ENCODE assay signal across 9 cellular contexts in genomic region chr6:20875369-20875963, GRCh38.
DNase-seq lines count a peak whose midpoint lies in the region; ATAC-seq and TF ChIP-seq lines count a peak whose summit lies in the region.
"Had no signal": no experiment of that assay in that cellular context is flagged by ENCODE, and none has a peak within 500 bp of the region (broad histone marks: within the 10 kb centered on the region; RNA-seq: fewer than 3 reads in every experiment).

No MANE protein-coding gene starts in this region.

- H3F3A ChIP-seq in MM.1S (ENCODE audit: insufficient read depth, low read length), result no peaks in the 10 kb centered on the region

- H3K14ac ChIP-seq in mesenchymal stem cell (ENCODE audit: low read length in 2 of 2), result no peak overlapping the region

- H2BK12ac ChIP-seq in mesenchymal stem cell (ENCODE audit: low read length in 2 of 2), result no peak overlapping the region

- ATAC-seq in naive thymus-derived CD4-positive, alpha-beta T cell, result no peak

- H3K36me3 ChIP-seq in MM.1S (replicated peaks; ENCODE audit: insufficient read depth, low read length) (no peaks in the 10 kb centered on the region), adipocyte (ENCODE audit: control insufficient read depth, insufficient read depth, low read length, severe bottlenecking) (no peaks in the 10 kb centered on the region), mesenchymal stem cell (ENCODE audit: control insufficient read depth in 1 of 2, insufficient read depth in 2 of 2, low read depth in 1 of 2, low read length in 2 of 2) (no peaks in the 10 kb centered on the region)
- H3K36me3 ChIP-seq in naive thymus-derived CD4-positive, alpha-beta T cell (ENCODE audit: control insufficient read depth in 2 of 3, insufficient read depth in 3 of 3, low read length in 3 of 3), result no peaks in the 10 kb centered on the region

- no peak overlapping the region for H4K8ac ChIP-seq in mesenchymal stem cell (ENCODE audit: low read length)

- TF ChIP-seq CTCF in MM.1S (IDR thresholded peaks at IDR 0.05; ENCODE audit: low read length), result 0 out of 2 replicates have a peak, but pooled peaks have one; percentile 6

- DNase-seq in EL (peak; percentile 37), MM.1S (no peak), adipocyte (ENCODE audit: low read depth) (peak; percentile 66), mesenchymal stem cell (peak; percentile 51), medulla oblongata (ENCODE audit: extremely low spot score) (no peak), KG1 (lab: John Stamatoyannopoulos, UW) (no peak), AG08396 (ENCODE audit: low spot score) (no peak)
- DNase-seq in naive thymus-derived CD4-positive, alpha-beta T cell, result no peak
- DNase-seq: activated B cell treated with CpG ODN at 0.5 μM for 24 hours had no signal

- H3K4me1 ChIP-seq in MM.1S (ENCODE audit: low read length), result no peaks in the 10 kb centered on the region
- H3K4me1 ChIP-seq in adipocyte (ENCODE audit: control insufficient read depth, insufficient read depth, low read length), result peaks cover 29% of the 10 kb centered on the region
- H3K4me1 ChIP-seq in mesenchymal stem cell (ENCODE audit: control insufficient read depth, insufficient read depth, low read depth, low read length), result peaks cover 2% of the 10 kb centered on the region
- H3K4me1 ChIP-seq in naive thymus-derived CD4-positive, alpha-beta T cell (ENCODE audit: control insufficient read depth in 2 of 2, insufficient read depth in 2 of 2, low read length in 2 of 2), result no peaks in the 10 kb centered on the region

- no peak overlapping the region for H4K91ac ChIP-seq in mesenchymal stem cell (ENCODE audit: low read length)

- no peak overlapping the region for H3K27ac Mint-ChIP-seq in naive thymus-derived CD4-positive, alpha-beta T cell
- H3K27ac Mint-ChIP-seq: activated B cell treated with CpG ODN at 0.5 μM for 24 hours had no signal

- H3K36me3 Mint-ChIP-seq in naive thymus-derived CD4-positive, alpha-beta T cell, result peaks cover 0 to 58% (median 51%) of the 10 kb centered on the region in 5 donors

- H3K4me3 ChIP-seq in MM.1S (ENCODE audit: low read length) (no peak overlapping the region), adipocyte (ENCODE audit: low read length) (no peak overlapping the region), mesenchymal stem cell (ENCODE audit: insufficient read depth in 1 of 2, low read depth in 1 of 2, low read length in 2 of 2) (no peak overlapping the region)
- H3K4me3 ChIP-seq in naive thymus-derived CD4-positive, alpha-beta T cell (ENCODE audit: low read length), result no peak overlapping the region

- intact Hi-C loops in naive thymus-derived CD4-positive, alpha-beta T cell (cut with micrococcal nuclease), result no loop called here

- H3K9ac ChIP-seq in MM.1S (ENCODE audit: low read length) (no peak overlapping the region), adipocyte (ENCODE audit: low read length) (peak overlapping the region; percentile 14), mesenchymal stem cell (ENCODE audit: low read length) (peak overlapping the region; percentile 59)

- POLR2A ChIA-PET in naive thymus-derived CD4-positive, alpha-beta T cell (lab: Charles Lee), result no interaction called here

- H2AK5ac ChIP-seq in mesenchymal stem cell (ENCODE audit: low read length, severe bottlenecking), result no peak overlapping the region

- no peaks in the 10 kb centered on the region for H4K20me1 ChIP-seq in MM.1S (ENCODE audit: insufficient read depth, low read length)

- peaks cover 2% of the 10 kb centered on the region for H3K79me1 ChIP-seq in mesenchymal stem cell (replicated peaks; ENCODE audit: low read length, poor library complexity, severe bottlenecking)

- H3K27ac ChIP-seq in MM.1S (ENCODE audit: low read length), result no peak overlapping the region
- H3K27ac ChIP-seq in mesenchymal stem cell (ENCODE audit: low read length, poor library complexity, severe bottlenecking), result no peak overlapping the region
- no peak overlapping the region for H3K27ac ChIP-seq in naive thymus-derived CD4-positive, alpha-beta T cell (ENCODE audit: low read depth, low read length)

- peaks cover 0 to 12% (median 0%) of the 10 kb centered on the region in 7 donors for H3K4me1 Mint-ChIP-seq in naive thymus-derived CD4-positive, alpha-beta T cell

- H3K4me2 ChIP-seq in MM.1S (ENCODE audit: low read depth, low read length) (no peak overlapping the region), mesenchymal stem cell (ENCODE audit: low read length, poor library complexity, severe bottlenecking) (no peak overlapping the region)

- H3K9me3 ChIP-seq in MM.1S (replicated peaks; ENCODE audit: insufficient read depth, low read length), result no peaks in the 10 kb centered on the region
- no peaks in the 10 kb centered on the region for H3K9me3 ChIP-seq in adipocyte (ENCODE audit: control insufficient read depth, low read length)
- no peaks in the 10 kb centered on the region for H3K9me3 ChIP-seq in mesenchymal stem cell (ENCODE audit: control insufficient read depth, low read length)
- H3K9me3 ChIP-seq in naive thymus-derived CD4-positive, alpha-beta T cell (ENCODE audit: control insufficient read depth in 2 of 3, low read length in 3 of 3), result no peaks in the 10 kb centered on the region

- no peaks in the 10 kb centered on the region for H3K9me2 ChIP-seq in MM.1S (replicated peaks; ENCODE audit: insufficient read depth, low read length)

- H3K9me3 Mint-ChIP-seq in naive thymus-derived CD4-positive, alpha-beta T cell, result peaks cover 0 to 21% (median 2%) of the 10 kb centered on the region in 11 donors
- H3K9me3 Mint-ChIP-seq: activated B cell treated with CpG ODN at 0.5 μM for 24 hours had no signal

- H3K27me3 Mint-ChIP-seq in naive thymus-derived CD4-positive, alpha-beta T cell, result no peaks in the 10 kb centered on the region
- H3K27me3 Mint-ChIP-seq: activated B cell treated with CpG ODN at 0.5 μM for 24 hours had no signal

- no peak overlapping the region for H2BK120ac ChIP-seq in mesenchymal stem cell (ENCODE audit: low read depth, low read length)

- H3K4ac ChIP-seq in mesenchymal stem cell (ENCODE audit: low read depth in 1 of 2, low read length in 2 of 2), result no peak overlapping the region

- no peak overlapping the region for H3K4me3 Mint-ChIP-seq in naive thymus-derived CD4-positive, alpha-beta T cell
- H3K4me3 Mint-ChIP-seq: activated B cell treated with CpG ODN at 0.5 μM for 24 hours had no signal

- no peak overlapping the region for H2BK5ac ChIP-seq in mesenchymal stem cell (ENCODE audit: low read depth, low read length, poor library complexity, severe bottlenecking)

- H3K27me3 ChIP-seq in MM.1S (replicated peaks; ENCODE audit: insufficient read depth, low read length), result no peaks in the 10 kb centered on the region
- H3K27me3 ChIP-seq in adipocyte (replicated peaks; ENCODE audit: control insufficient read depth, insufficient read depth, low read length), result no peaks in the 10 kb centered on the region
- H3K27me3 ChIP-seq in mesenchymal stem cell (ENCODE audit: control insufficient read depth in 1 of 2, insufficient read depth in 1 of 2, low read length in 2 of 2), result no peaks in the 10 kb centered on the region
- no peaks in the 10 kb centered on the region for H3K27me3 ChIP-seq in naive thymus-derived CD4-positive, alpha-beta T cell (ENCODE audit: control insufficient read depth in 2 of 2, insufficient read depth in 2 of 2, low read length in 2 of 2)

- CTCF ChIA-PET in naive thymus-derived CD4-positive, alpha-beta T cell (lab: Charles Lee), result no interaction called here

- H3K23ac ChIP-seq in mesenchymal stem cell (ENCODE audit: low read length in 2 of 2), result no peak overlapping the region

- WGBS in mesenchymal stem cell, result no CpG with 5 or more reads among the region's 1 CpG

- H2AFZ ChIP-seq in MM.1S (ENCODE audit: low read length) (no peak overlapping the region), mesenchymal stem cell (ENCODE audit: low read depth, low read length) (no peak overlapping the region)

- H3K18ac ChIP-seq in mesenchymal stem cell (ENCODE audit: low read depth in 1 of 2, low read length in 2 of 2), result no peak overlapping the region

- no peak overlapping the region for H2BK15ac ChIP-seq in mesenchymal stem cell (ENCODE audit: low read depth, poor library complexity, severe bottlenecking)

- H3K79me2 ChIP-seq in MM.1S (ENCODE audit: low read length), result no peaks in the 10 kb centered on the region

Comparison
In these comparisons a context has a peak if more than half of its experiments do, and no peak if none do; other contexts are left out.
1. DNase-seq: peak in EL (single experiment), adipocyte (single experiment) and mesenchymal stem cell (single experiment); none in MM.1S (single experiment), medulla oblongata (single experiment), KG1 (single experiment), AG08396 (single experiment) and naive thymus-derived CD4-positive, alpha-beta T cell (0 of 9).